Comparison of ENCODE assay signal across 9 cellular contexts in genomic region chr10:94963901-94964300, GRCh38. TPM values are rescaled to one million over a fixed set of nuclear protein-coding genes. Genes with fewer than 3 reads are reported as not detected.
A peak's percentile ranks its signal among the peaks of the same experiment; 100 is the strongest.
DNase-seq lines count a peak whose midpoint lies in the region; ATAC-seq, FAIRE-seq and TF ChIP-seq lines count a peak whose summit lies in the region.
"Had no signal": no experiment of that assay in that cellular context is flagged by ENCODE, and none has a peak within 500 bp of the region (broad histone marks: within the 10 kb centered on the region; RNA-seq: fewer than 3 reads in every experiment).

No MANE protein-coding gene starts in this region.

- TF ChIP-seq CTCF in GM10266 (IDR thresholded peaks at IDR 0.05; ENCODE audit: control insufficient read depth, insufficient read depth, low read depth, missing control alignments) (peak; percentile 64), HEK293 (tag by site-specific recombination; IDR thresholded peaks at IDR 0.05) (peak; percentile 40; the same call in 1 of the 2 replicates), GM12878 (IDR thresholded peaks at IDR 0.05 in 2 of 3, conservative IDR thresholded peaks at IDR 0.05 in 1 of 3; ENCODE audit: control insufficient read depth in 2 of 3, extremely low read depth in 1 of 3, insufficient read depth in 1 of 3, low read depth in 3 of 3, low read length in 3 of 3) (peak; percentile 56 to 64 (median 63); a peak in 5 of 6 replicates), liver (IDR thresholded peaks at IDR 0.05; ENCODE audit: low read depth, low read length, missing input control) (peak; percentile 46)

- H3K27ac ChIP-seq in HEK293 (ENCODE audit: extremely low read depth, low read depth, low read length) (no peak overlapping the region), GM12878 (ENCODE audit: control insufficient read depth, insufficient read depth) (no peak overlapping the region), liver (ENCODE audit: low read depth in 1 of 2, low read length in 2 of 2) (no peak overlapping the region)
- H3K27ac ChIP-seq: skin epidermis had no signal

- no peak for FAIRE-seq in GM12878 (lab: Jason Lieb, UNC)

- TF ChIP-seq EP300 in GM12878 (IDR thresholded peaks at IDR 0.05; ENCODE audit: borderline replicate concordance in 1 of 2, control insufficient read depth in 1 of 2, low read depth in 2 of 2, low read length in 2 of 2) = no peak

- H3K27me3 ChIP-seq in GM12878 (replicated peaks in 1 of 2; ENCODE audit: control insufficient read depth in 2 of 2, insufficient read depth in 2 of 2, low read length in 1 of 2) (no peaks in the 10 kb centered on the region; a peak in 1 of 4 replicates), liver (ENCODE audit: control insufficient read depth in 4 of 4, insufficient read depth in 4 of 4, low read length in 3 of 4) (no peaks in the 10 kb centered on the region)

- intact Hi-C loops in GM12878 (cut with micrococcal nuclease; ENCODE audit: unreplicated experiment) = no loop called here

- no peaks in the 10 kb centered on the region for H3K9me3 ChIP-seq in HEK293 (ENCODE audit: control insufficient read depth, insufficient read depth, low read depth, low read length)
- H3K9me3 ChIP-seq in GM12878 (replicated peaks; ENCODE audit: control insufficient read depth, insufficient read depth, low read length) = no peaks in the 10 kb centered on the region
- no peaks in the 10 kb centered on the region for H3K9me3 ChIP-seq in liver (ENCODE audit: control insufficient read depth in 4 of 4, low read length in 3 of 4)

- peak; percentile 50 for TF ChIP-seq RAD21 in GM12878 (IDR thresholded peaks at IDR 0.05; ENCODE audit: insufficient read depth, low read depth, low read length)
- TF ChIP-seq RAD21 in liver (IDR thresholded peaks at IDR 0.05) = peak; percentile 59 to 76

- H3K9ac ChIP-seq in GM12878 (ENCODE audit: control insufficient read depth, insufficient read depth, low read length) = no peak overlapping the region
- H3K9ac ChIP-seq in liver (ENCODE audit: low read depth in 1 of 2, low read length in 2 of 2) = no peak overlapping the region

- CTCF ChIA-PET in HEK293 (lab: Yijun Ruan, JAX) (interaction anchor here (0.6 to 1.9 kb wide), 11 partner anchors 10 to 332 kb away, joined by 3 to 15 read pairs (median 3); no protein-coding TSS in a partner anchor), GM12878 (lab: Yijun Ruan, JAX) (interaction anchor here (0.5 to 1.6 kb wide), 10 partner anchors 11 to 639 kb away, joined by 3 to 10 read pairs (median 3); no protein-coding TSS in a partner anchor)

- no TSS peak for BruUV-seq in GM12878 (replicated peaks; lab: Mats Ljungman, UMichigan)

- H2AFZ ChIP-seq in GM12878 (ENCODE audit: control insufficient read depth, low read depth, low read length) = no peak overlapping the region

- H3K4me2 ChIP-seq in GM12878 (ENCODE audit: control insufficient read depth, insufficient read depth) = no peak overlapping the region

- POLR2A ChIA-PET in HEK293 (lab: Yijun Ruan, JAX) (no interaction called here), GM12878 (lab: Charles Lee) (no interaction called here)

- WGBS in GM12878 (ENCODE audit: insufficient coverage, insufficient replicate concordance, low lambda C conversion rate, missing lambda C conversion rate) = 0% methylated on average over 1 of the region's 1 CpG
- WGBS in liver = 24% methylated on average over 1 of the region's 1 CpG

- ATAC-seq in GM12878 (peak; percentile 87), GM21737 (IDR thresholded peaks at IDR 0.05; ENCODE audit: unreplicated experiment) (no peak)

- no peaks in the 10 kb centered on the region for H4K20me1 ChIP-seq in GM12878 (ENCODE audit: control insufficient read depth, insufficient read depth)

- TF ChIP-seq POLR2A in GM12878 (IDR thresholded peaks at IDR 0.05; ENCODE audit: low read depth, low read length) = no peak

- no peaks in the 10 kb centered on the region for H3K79me2 ChIP-seq in GM12878 (ENCODE audit: control insufficient read depth, insufficient read depth, low read length)

- SMC1A ChIA-PET in GM12878 (lab: Charles Lee; ENCODE audit: uncharacterized antibody, unreplicated experiment) = interaction anchor here (1.2 to 2.6 kb wide), 4 partner anchors 10 to 399 kb away, joined by 3 to 5 read pairs (median 4); no protein-coding TSS in a partner anchor

- RAD21 ChIA-PET in GM12878 (lab: Charles Lee; ENCODE audit: unreplicated experiment) = interaction anchor here (0.6 to 1.1 kb wide), 3 partner anchors 20 to 399 kb away, joined by 3 to 5 read pairs (median 3); no protein-coding TSS in a partner anchor

- in situ Hi-C loops in GM12878 (cut with MboI) = no loop called here

- H3K4me1 ChIP-seq in HEK293 (ENCODE audit: control insufficient read depth, insufficient read depth, low read length) (no peaks in the 10 kb centered on the region), GM12878 (ENCODE audit: control insufficient read depth, insufficient read depth, low read length) (no peaks in the 10 kb centered on the region), liver (ENCODE audit: control insufficient read depth in 4 of 4, insufficient read depth in 4 of 4, low read length in 3 of 4) (peaks cover 0 to 38% (median 2%) of the 10 kb centered on the region in 4 donors)

- no peaks in the 10 kb centered on the region for H3K36me3 ChIP-seq in HEK293 (ENCODE audit: control insufficient read depth in 2 of 2, insufficient read depth in 1 of 2, low read length in 2 of 2)
- no peaks in the 10 kb centered on the region for H3K36me3 ChIP-seq in GM12878 (ENCODE audit: control insufficient read depth in 2 of 2, insufficient read depth in 2 of 2, low read length in 1 of 2)
- peaks cover 0 to 14% (median 0%) of the 10 kb centered on the region in 4 donors for H3K36me3 ChIP-seq in liver (ENCODE audit: control insufficient read depth in 4 of 4, insufficient read depth in 3 of 4, low read depth in 1 of 4, low read length in 3 of 4)

- no peak overlapping the region for H3K4me3 ChIP-seq in HEK293 (ENCODE audit: low read depth, low read length)
- no peak overlapping the region for H3K4me3 ChIP-seq in GM12878
- H3K4me3 ChIP-seq in liver (ENCODE audit: low read depth in 1 of 3, low read length in 3 of 3) = no peak overlapping the region
- H3K4me3 ChIP-seq: skin epidermis had no signal

- DNase-seq in GM10266 (ENCODE audit: extremely low spot score) (no peak), NCI-H146 (lab: John Stamatoyannopoulos, UW) (peak; percentile 2), GM12878 (ENCODE audit: low read depth, low spot score) (no peak), 8988T (no peak), activated gamma-delta T cell treated with Interleukin-2 at 50 U/mL for 16 hours (no peak)

TF ChIP-seq in GM12878, 131 proteins besides CTCF, POLR2A, EP300 and RAD21 (continues in another document):
- peak; percentile 25; the same call in 1 of the 2 replicates for TF ChIP-seq SMC3 (IDR thresholded peaks at IDR 0.05; ENCODE audit: borderline replicate concordance, low read length)
- TF ChIP-seq NFIC (IDR thresholded peaks at IDR 0.05; ENCODE audit: low read depth, low read length) = no peak
- 0 out of 2 replicates have a peak, but pooled peaks have one; percentile 23 for TF ChIP-seq PKNOX1 (IDR thresholded peaks at IDR 0.05)

TF ChIP-seq in liver, 16 proteins besides CTCF, POLR2A, EP300 and RAD21 (continues in another document):
- no peak for TF ChIP-seq HNF4A (conservative IDR thresholded peaks at IDR 0.05)
- TF ChIP-seq ATF3 (IDR thresholded peaks at IDR 0.05) = no peak
- TF ChIP-seq FOXA1 (IDR thresholded peaks at IDR 0.05) = no peak
- no peak for TF ChIP-seq TAF1 (conservative IDR thresholded peaks at IDR 0.05)
- TF ChIP-seq MAX (IDR thresholded peaks at IDR 0.05) = no peak

RNA-seq across cellular contexts. Expression of gene CYP2C9, which starts 25.4 kb away (rescaled TPM):
- not detected in 2 replicates for total RNA-seq in GM12878 (2013; cell fraction: nucleolus; rRNA removed)
- total RNA-seq in GM12878 (2014; rRNA removed) (not detected in 2 replicates), GM12878 (2014; rRNA removed; fragmentation: Illumina TruSeq; extraction: Trizol) (not detected in 2 replicates), GM12878 (2021) (0.23 and 0.40 TPM in 2 replicates), liver (1,000 to 10,000 TPM in 1 of 2 donors, 1 to 10 TPM in 1; 4.3 to 1,353 TPM)
- not detected for polyA plus RNA-seq in GM12878 (2011; ENCODE audit: low read depth)
- polyA plus RNA-seq in GM12878 (2011; rRNA removed) (0.04 and 0.17 TPM in 2 replicates), GM12878 (2014; fragmentation: Illumina TruSeq; extraction: Trizol) (0.06 TPM in 1 of 2 replicates, not detected in the other), GM12878 (2014; fragmentation: Nextera tagmentation; extraction: Ambion mirVana) (not detected), GM12878 (2014; rRNA removed) (not detected in 2 replicates), GM12878 (2016; fragmentation: Nextera tagmentation; extraction: Ambion mirVana) (not detected), liver (1,000 to 10,000 TPM; 1,245 to 1,789 TPM)
- not detected in 2 replicates for polyA plus RNA-seq in GM12878 (2011; cell fraction: cytosol; rRNA removed)
- 0.37 and 0.45 TPM in 2 replicates for polyA plus RNA-seq in GM12878 (2011; cell fraction: nucleus; rRNA removed)
- not detected in 2 replicates for polyA plus RNA-seq in GM12878 (2012)
- not detected in 2 replicates for polyA minus RNA-seq in GM12878 (2011; rRNA and poly(A)+ RNA removed)
- polyA minus RNA-seq in GM12878 (2011; cell fraction: cytosol; rRNA and poly(A)+ RNA removed) = not detected in 2 replicates
- not detected in 2 replicates for polyA minus RNA-seq in GM12878 (2011; cell fraction: nucleus; rRNA and poly(A)+ RNA removed)
